Comparison of ENCODE assay signal across 18 cellular contexts in the genomic region with DNA sequence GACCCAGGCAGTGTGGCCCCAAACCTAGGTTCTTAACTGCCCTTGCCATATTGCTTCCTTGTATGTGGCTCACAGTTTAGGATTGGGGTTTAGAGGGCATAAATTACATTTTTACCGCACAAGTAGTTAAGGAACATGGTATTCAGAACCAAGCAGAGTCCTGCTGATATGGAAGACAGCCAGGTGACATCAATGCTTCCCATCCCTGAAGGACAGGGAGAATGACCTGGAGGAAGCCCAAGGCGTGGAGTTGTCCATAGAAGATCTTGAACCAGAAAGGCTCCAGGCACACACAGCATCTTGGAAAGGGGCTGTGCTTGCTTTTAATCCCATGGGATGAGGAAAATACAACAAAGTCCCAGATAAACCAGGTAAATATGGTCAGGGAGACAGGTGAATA. TPM values are rescaled to one million over a fixed set of nuclear protein-coding genes. Genes with fewer than 3 reads are reported as not detected.
A peak's percentile ranks its signal among the peaks of the same experiment; 100 is the strongest.
DNase-seq lines count a peak whose midpoint lies in the region; ATAC-seq and TF ChIP-seq lines count a peak whose summit lies in the region.
"Had no signal": no experiment of that assay in that cellular context is flagged by ENCODE, and none has a peak within 500 bp of the region (broad histone marks: within the 10 kb centered on the region; RNA-seq: fewer than 3 reads in every experiment).

No MANE protein-coding gene starts in this region.

- no TSS peak for BruUV-seq in Caco-2 (replicated peaks; lab: Mats Ljungman, UMichigan)
- BruUV-seq in HCT116 (replicated peaks; lab: Mats Ljungman, UMichigan): no TSS peak
- BruUV-seq in Panc1 (replicated peaks; lab: Mats Ljungman, UMichigan): no TSS peak

- H3K4ac ChIP-seq in mesenchymal stem cell (ENCODE audit: low read depth in 1 of 2, low read length in 2 of 2) (no peak overlapping the region), mesendoderm (ENCODE audit: low read depth, low read length) (no peak overlapping the region)

- H3K9me3 ChIP-seq in Caco-2: no peaks in the 10 kb centered on the region
- no peaks in the 10 kb centered on the region for H3K9me3 ChIP-seq in HCT116 (ENCODE audit: control insufficient read depth in 1 of 2, insufficient read depth in 1 of 2, low read depth in 1 of 2, low read length in 2 of 2)
- no peaks in the 10 kb centered on the region for H3K9me3 ChIP-seq in Panc1 (ENCODE audit: control insufficient read depth, insufficient read depth, low read depth, low read length)
- no peaks in the 10 kb centered on the region for H3K9me3 ChIP-seq in mesenchymal stem cell (ENCODE audit: control insufficient read depth, low read length)
- no peaks in the 10 kb centered on the region for H3K9me3 ChIP-seq in tibial artery
- H3K9me3 ChIP-seq: BE2C had no signal

- H3K4me3 Mint-ChIP-seq in Caco-2 (ENCODE audit: unreplicated experiment): no peak overlapping the region
- H3K4me3 Mint-ChIP-seq: CD4-positive, alpha-beta T cell had no signal

- H3K27ac ChIP-seq in HCT116 (ENCODE audit: low read depth, low read length): no peak overlapping the region
- peak overlapping the region; percentile 45 for H3K27ac ChIP-seq in Panc1 (ENCODE audit: low read length)
- H3K27ac ChIP-seq in mesenchymal stem cell (ENCODE audit: low read length, poor library complexity, severe bottlenecking): no peak overlapping the region
- no peak overlapping the region for H3K27ac ChIP-seq in mesendoderm (ENCODE audit: low read depth, low read length)
- no peak overlapping the region for H3K27ac ChIP-seq in tibial artery

- no peaks in the 10 kb centered on the region for H3K9me2 ChIP-seq in HCT116 (ENCODE audit: insufficient read depth)

- H2AK5ac ChIP-seq in mesenchymal stem cell (ENCODE audit: low read length, severe bottlenecking) (peak overlapping the region; percentile 85), mesendoderm (ENCODE audit: low read length) (no peak overlapping the region)

- no peaks in the 10 kb centered on the region for H3K9me3 Mint-ChIP-seq in Caco-2 (ENCODE audit: unreplicated experiment)

- no peak overlapping the region for H3K56ac ChIP-seq in mesendoderm (ENCODE audit: low read length)

- no peaks in the 10 kb centered on the region for H3K36me3 Mint-ChIP-seq in Caco-2 (ENCODE audit: insufficient read depth, unreplicated experiment)

- peaks cover 18% of the 10 kb centered on the region for H3K79me1 ChIP-seq in mesenchymal stem cell (replicated peaks; ENCODE audit: low read length, poor library complexity, severe bottlenecking)
- H3K79me1 ChIP-seq in mesendoderm (ENCODE audit: low read length): peaks cover 8% of the 10 kb centered on the region

- TF ChIP-seq RAD21 in HCT116 (IDR thresholded peaks at IDR 0.05; ENCODE audit: low read depth): no peak

- H2BK120ac ChIP-seq in mesenchymal stem cell (ENCODE audit: low read depth, low read length): no peak overlapping the region
- H2BK120ac ChIP-seq in mesendoderm (ENCODE audit: low read depth, low read length): no peak overlapping the region

- POLR2A ChIA-PET in Caco-2 (lab: Charles Lee): no interaction called here
- POLR2A ChIA-PET in HCT116 (lab: Charles Lee): no interaction called here
- POLR2A ChIA-PET in Panc1 (lab: Charles Lee): no interaction called here

- H3K4me1 Mint-ChIP-seq in Caco-2 (ENCODE audit: low read depth, unreplicated experiment): peaks cover 12% of the 10 kb centered on the region

- peak overlapping the region; percentile 65 to 96 for H2BK12ac ChIP-seq in mesenchymal stem cell (ENCODE audit: low read length in 2 of 2)

- ATAC-seq in HCT116: no peak
- no peak for ATAC-seq in Panc1
- ATAC-seq: K562 had no signal

- TF ChIP-seq CTCF in Caco-2 (IDR thresholded peaks at IDR 0.05; ENCODE audit: insufficient read depth in 1 of 2, low read depth in 1 of 2, low read length in 1 of 2, severe bottlenecking in 1 of 2, unreplicated experiment in 1 of 2): no peak
- no peak for TF ChIP-seq CTCF in HCT116 (IDR thresholded peaks at IDR 0.05 in 2 of 3, conservative IDR thresholded peaks at IDR 0.05 in 1 of 3; ENCODE audit: borderline replicate concordance in 1 of 3, insufficient read depth in 1 of 3, low read depth in 2 of 3, low read length in 2 of 3)
- TF ChIP-seq CTCF in Panc1 (IDR thresholded peaks at IDR 0.05): no peak
- TF ChIP-seq CTCF in tibial artery (IDR thresholded peaks at IDR 0.05): no peak

- H2BK15ac ChIP-seq in mesenchymal stem cell (ENCODE audit: low read depth, poor library complexity, severe bottlenecking): peak overlapping the region; percentile 76
- H2BK15ac ChIP-seq in mesendoderm (replicated peaks; ENCODE audit: low read depth): no peak overlapping the region

- H3K4me1 ChIP-seq in Caco-2: peaks cover 32% of the 10 kb centered on the region
- H3K4me1 ChIP-seq in HCT116 (ENCODE audit: control insufficient read depth in 1 of 2, insufficient read depth in 2 of 2, low read length in 2 of 2): peaks cover 48 to 61% of the 10 kb centered on the region in 2 experiments
- peaks cover 61% of the 10 kb centered on the region for H3K4me1 ChIP-seq in Panc1 (ENCODE audit: control insufficient read depth, insufficient read depth, low read length)
- H3K4me1 ChIP-seq in mesenchymal stem cell (ENCODE audit: control insufficient read depth, insufficient read depth, low read depth, low read length): peaks cover 10% of the 10 kb centered on the region
- H3K4me1 ChIP-seq in mesendoderm (ENCODE audit: control insufficient read depth, low read depth, low read length): peaks cover 10% of the 10 kb centered on the region
- peaks cover 0 to 28% (median 10%) of the 10 kb centered on the region in 4 donors for H3K4me1 ChIP-seq in tibial artery
- H3K4me1 ChIP-seq: BE2C had no signal

- H3K27me3 ChIP-seq in Caco-2 (replicated peaks; ENCODE audit: control insufficient read depth, insufficient read depth, low read length) (no peaks in the 10 kb centered on the region), HCT116 (ENCODE audit: insufficient read depth, low read length) (no peaks in the 10 kb centered on the region), Panc1 (ENCODE audit: control insufficient read depth, insufficient read depth, low read length) (no peaks in the 10 kb centered on the region), mesenchymal stem cell (ENCODE audit: control insufficient read depth in 1 of 2, insufficient read depth in 1 of 2, low read length in 2 of 2) (no peaks in the 10 kb centered on the region), mesendoderm (ENCODE audit: insufficient read depth, low read length, poor library complexity) (no peaks in the 10 kb centered on the region), tibial artery (no peaks in the 10 kb centered on the region)
- H3K27me3 ChIP-seq: BE2C had no signal

- TF ChIP-seq POLR2A in HCT116 (IDR thresholded peaks at IDR 0.05; ENCODE audit: borderline replicate concordance, extremely low read depth, insufficient read depth, insufficient read length): no peak

- H2BK5ac ChIP-seq in mesenchymal stem cell (ENCODE audit: low read depth, low read length, poor library complexity, severe bottlenecking) (no peak overlapping the region), mesendoderm (ENCODE audit: low read length) (no peak overlapping the region)

- H3K79me2 ChIP-seq in HCT116 (ENCODE audit: insufficient read depth, low read length): no peaks in the 10 kb centered on the region
- H3K79me2 ChIP-seq in mesendoderm (ENCODE audit: control insufficient read depth, insufficient read depth, low read length): no peaks in the 10 kb centered on the region

- H3K27ac Mint-ChIP-seq in Caco-2 (ENCODE audit: unreplicated experiment): peak overlapping the region; percentile 4
- H3K27ac Mint-ChIP-seq: CD4-positive, alpha-beta T cell had no signal

- no peaks in the 10 kb centered on the region for H4K20me1 ChIP-seq in HCT116 (ENCODE audit: insufficient read depth)

- H3K4me3 ChIP-seq in Caco-2 (ENCODE audit: low read depth, low read length) (no peak overlapping the region), HCT116 (replicated peaks in 1 of 2; ENCODE audit: low read depth in 1 of 2, low read length in 2 of 2) (no peak overlapping the region), Panc1 (ENCODE audit: low read depth in 2 of 2, low read length in 2 of 2) (no peak overlapping the region), mesenchymal stem cell (ENCODE audit: insufficient read depth in 1 of 2, low read depth in 1 of 2, low read length in 2 of 2) (no peak overlapping the region), mesendoderm (ENCODE audit: low read length) (no peak overlapping the region), tibial artery (no peak overlapping the region)
- H3K4me3 ChIP-seq: K562 had no signal

- H3K9ac ChIP-seq in HCT116 (ENCODE audit: low read length): no peak overlapping the region
- no peak overlapping the region for H3K9ac ChIP-seq in mesenchymal stem cell (ENCODE audit: low read length)
- H3K9ac ChIP-seq in mesendoderm (ENCODE audit: low read length): no peak overlapping the region

- 99% methylated on average over 2 of the region's 2 CpGs for WGBS in mesenchymal stem cell
- no CpG with 5 or more reads among the region's 2 CpGs for WGBS in mesendoderm (ENCODE audit: extremely low coverage, insufficient coverage, low lambda C conversion rate)

- peak overlapping the region; percentile 55 to 65 for H3K18ac ChIP-seq in mesenchymal stem cell (ENCODE audit: low read depth in 1 of 2, low read length in 2 of 2)
- no peak overlapping the region for H3K18ac ChIP-seq in mesendoderm (ENCODE audit: low read length)

- H3K4me2 ChIP-seq in HCT116 (ENCODE audit: low read length) (0 out of 2 replicates have a peak overlapping the region, but pooled peaks have one; percentile 11), mesenchymal stem cell (ENCODE audit: low read length, poor library complexity, severe bottlenecking) (no peak overlapping the region), mesendoderm (ENCODE audit: low read length) (no peak overlapping the region)

- RAD21 ChIA-PET in HCT116 (lab: Charles Lee; ENCODE audit: low non-redundant PET in 1 of 2, low total read pairs in 2 of 2, uncharacterized antibody in 2 of 2, unreplicated experiment in 2 of 2): no interaction called here

- peak overlapping the region; percentile 86 for H4K91ac ChIP-seq in mesenchymal stem cell (ENCODE audit: low read length)

- H3K36me3 ChIP-seq in Caco-2 (ENCODE audit: control insufficient read depth, insufficient read depth, low read length) (no peaks in the 10 kb centered on the region; the same call in 1 of the 2 replicates), HCT116 (ENCODE audit: control insufficient read depth in 1 of 2, insufficient read depth in 2 of 2, low read length in 2 of 2) (no peaks in the 10 kb centered on the region), Panc1 (ENCODE audit: control insufficient read depth, insufficient read depth, low read length) (no peaks in the 10 kb centered on the region), mesenchymal stem cell (ENCODE audit: control insufficient read depth in 1 of 2, insufficient read depth in 2 of 2, low read depth in 1 of 2, low read length in 2 of 2) (no peaks in the 10 kb centered on the region), mesendoderm (ENCODE audit: control insufficient read depth, insufficient read depth, low read length) (no peaks in the 10 kb centered on the region), tibial artery (no peaks in the 10 kb centered on the region)
- H3K36me3 ChIP-seq: BE2C had no signal

- H4K8ac ChIP-seq in mesenchymal stem cell (ENCODE audit: low read length) (peak overlapping the region; percentile 69), mesendoderm (ENCODE audit: low read depth, low read length) (no peak overlapping the region)

- H3K27me3 Mint-ChIP-seq in Caco-2 (ENCODE audit: insufficient read depth, unreplicated experiment): no peaks in the 10 kb centered on the region
- H3K27me3 Mint-ChIP-seq: CD4-positive, alpha-beta T cell had no signal

- H4K5ac ChIP-seq in mesendoderm (ENCODE audit: low read length): no peak overlapping the region

- DNase-seq in Caco-2: no peak
- DNase-seq in HCT116 (ENCODE audit: low read depth, low spot score): no peak
- no peak for DNase-seq in Panc1 (ENCODE audit: low read depth, low spot score)
- DNase-seq in mesenchymal stem cell: no peak
- DNase-seq in medulla oblongata (ENCODE audit: extremely low spot score): no peak
- no peak for DNase-seq in mesendoderm
- DNase-seq in tibial artery: no peak
- DNase-seq: ACHN; BE2C; C1 segment of cervical spinal cord; CD4-positive, alpha-beta T cell; DMS 273 treated with DMSO at 0.1 percent for 48 hours; DMS53; DND-41; EL; GOT3; H7 had no signal

- H2AFZ ChIP-seq in HCT116 (ENCODE audit: low read depth, low read length, poor library complexity, severe bottlenecking) (no peak overlapping the region), mesenchymal stem cell (ENCODE audit: low read depth, low read length) (no peak overlapping the region)

- no peak overlapping the region for H3K23ac ChIP-seq in mesenchymal stem cell (ENCODE audit: low read length in 2 of 2)
- H3K23ac ChIP-seq in mesendoderm (ENCODE audit: low read length): no peak overlapping the region

- intact Hi-C loops in Caco-2 (cut with micrococcal nuclease; ENCODE audit: unreplicated experiment): loop anchor here (2.0 kb wide), 1 partner anchor 67 kb away; no protein-coding TSS in a partner anchor
- intact Hi-C loops in HCT116 (cut with micrococcal nuclease): no loop called here
- intact Hi-C loops in Panc1 (cut with micrococcal nuclease; ENCODE audit: unreplicated experiment): no loop called here
- intact Hi-C loops in tibial artery (cut with DNase I; ENCODE audit: low total_unique reads): no loop called here

- H3K14ac ChIP-seq in mesenchymal stem cell (ENCODE audit: low read length in 2 of 2): no peak overlapping the region

- in situ Hi-C loops in Panc1 (cut with HindIII; ENCODE audit: low pct_unique_long_range_greater_than_20kb, low sequenced_read_pairs): no loop called here

- CTCF ChIA-PET in Caco-2 (lab: Charles Lee) (interaction anchor here (1.0 kb wide), 1 partner anchor 106 kb away, joined by 3 read pairs; no protein-coding TSS in a partner anchor), HCT116 (lab: Charles Lee) (no interaction called here), Panc1 (lab: Charles Lee) (no interaction called here)

RNA-seq across cellular contexts. Expression of gene ATXN7L1, which starts 48.3 kb away (rescaled TPM):
- total RNA-seq in Caco-2 (2022) (14.1 and 18.2 TPM in 2 replicates), HCT116 (2021; ENCODE audit: unreplicated experiment) (11.5 TPM), Panc1 (2021; ENCODE audit: unreplicated experiment) (10.8 TPM)
- 5.3 and 6.1 TPM in 2 replicates for polyA plus RNA-seq in HCT116 (2012)
- 3.9 TPM for polyA plus RNA-seq in Panc1 (2012; ENCODE audit: insufficient read length)
- 7.5 TPM for polyA plus RNA-seq in mesenchymal stem cell (2013, experiment 1 of 2)
- polyA plus RNA-seq in mesenchymal stem cell (2013, experiment 2 of 2): 7.4 TPM
- polyA plus RNA-seq in mesendoderm (2013, experiment 1 of 2): 27.2 TPM
- 28.3 TPM for polyA plus RNA-seq in mesendoderm (2013, experiment 2 of 2)
